37 cellular contexts compared by ENCODE assay signal in genomic region chr6:122124908-122125307, GRCh38.
"Had no signal": no experiment of that assay in that cellular context is flagged by ENCODE, and none has a peak within 500 bp of the region (broad histone marks: within the 10 kb centered on the region; RNA-seq: fewer than 3 reads in every experiment).

No MANE protein-coding gene starts in this region.

- H3K4me3 ChIP-seq: ascending aorta, cardiac muscle cell had no signal

- H3K36me3 ChIP-seq: ascending aorta, cardiac muscle cell had no signal

- H3K9me3 Mint-ChIP-seq: activated B cell treated with CpG ODN at 0.5 μM for 24 hours; activated CD4-positive, alpha-beta memory T cell treated with anti-CD3 and anti-CD28 coated beads for 36 hours; activated CD4-positive, alpha-beta T cell treated with anti-CD3 and anti-CD28 coated beads, Interleukin-2, amount 10 ng/mL, durations not matched to agents 24 days and 14 days; activated naive CD4-positive, alpha-beta T cell treated with anti-CD3 and anti-CD28 coated beads, Interleukin-2, amount 10 ng/mL, durations not matched to agents 7 days and 5 days; activated naive CD4-positive, alpha-beta T cell treated with anti-CD3 and anti-CD28 coated beads, Interleukin-2, amount 50 U/mL, for 24 hours; activated naive CD8-positive, alpha-beta T cell treated with anti-CD3 and anti-CD28 coated beads, Interleukin-2, amount 10 ng/mL, durations not matched to agents 7 days and 5 days; activated T-cell treated with anti-CD3 and anti-CD28 coated beads, Interleukin-2, amount 50 U/mL, for 24 hours; activated T-helper 2 cell treated with anti-CD3 and anti-CD28 coated beads, Interferon-gamma antibody, Interleukin-2, Interleukin-4, amounts not matched to agents 10 μg/mL and 5 μg/mL and 100 μg/mL, durations not matched to agents 14 hours and 24 hours and 36 hours; brain; T-helper 1 cell treated with Interleukin-12 subunit alpha and Interleukin-12 subunit beta and Interleukin-4 antibody, amounts not matched to agents 30 μg/mL and 1 μg/mL, for 36 hours; T-helper 2 cell treated with Interferon-gamma antibody and Interleukin-4, amounts not matched to agents 5 μg/mL and 100 μg/mL, for 36 hours had no signal

- H3K9me3 ChIP-seq: ascending aorta had no signal

- H3K27me3 ChIP-seq: ascending aorta, cardiac muscle cell had no signal

- H3K4me1 Mint-ChIP-seq: activated B cell treated with CpG ODN at 0.5 μM for 24 hours; activated CD4-positive, alpha-beta T cell treated with anti-CD3 and anti-CD28 coated beads, Interleukin-2, amount 10 ng/mL, durations not matched to agents 24 days and 14 days; activated naive CD8-positive, alpha-beta T cell treated with anti-CD3 and anti-CD28 coated beads, Interleukin-2, amount 10 ng/mL, durations not matched to agents 7 days and 5 days; activated naive CD8-positive, alpha-beta T cell treated with anti-CD3 and anti-CD28 coated beads, Interleukin-2, amount 50 U/mL, for 24 hours; central memory CD8-positive, alpha-beta T cell had no signal

- H3K4me3 Mint-ChIP-seq: activated B cell treated with CpG ODN at 0.5 μM for 24 hours; activated CD4-positive, alpha-beta memory T cell treated with anti-CD3 and anti-CD28 coated beads for 36 hours; activated CD4-positive, alpha-beta T cell treated with anti-CD3 and anti-CD28 coated beads, Interleukin-2, amount 10 ng/mL, durations not matched to agents 24 days and 14 days; activated CD8-positive, alpha-beta memory T cell treated with anti-CD3 and anti-CD28 coated beads, Interleukin-2, amount 10 ng/mL, durations not matched to agents 7 days and 5 days; activated CD8-positive, alpha-beta T cell treated with anti-CD3 and anti-CD28 coated beads, Interleukin-2, amount 10 ng/mL, durations not matched to agents 7 days and 5 days; activated naive CD4-positive, alpha-beta T cell treated with anti-CD3 and anti-CD28 coated beads, Interleukin-2, amount 10 ng/mL, durations not matched to agents 7 days and 5 days; activated naive CD4-positive, alpha-beta T cell treated with anti-CD3 and anti-CD28 coated beads, Interleukin-2, amount 50 U/mL, for 24 hours; activated naive CD8-positive, alpha-beta T cell; activated naive CD8-positive, alpha-beta T cell treated with anti-CD3 and anti-CD28 coated beads, Interleukin-2, amount 10 ng/mL, durations not matched to agents 7 days and 5 days; activated naive CD8-positive, alpha-beta T cell treated with anti-CD3 and anti-CD28 coated beads, Interleukin-2, amount 50 U/mL, for 24 hours; activated T-cell treated with anti-CD3 and anti-CD28 coated beads, Interleukin-2, amount 50 U/mL, for 24 hours; brain; central memory CD8-positive, alpha-beta T cell; T-helper 1 cell treated with Interleukin-12 subunit alpha and Interleukin-12 subunit beta and Interleukin-4 antibody, amounts not matched to agents 30 μg/mL and 1 μg/mL, for 36 hours; T-helper 2 cell treated with Interferon-gamma antibody and Interleukin-4, amounts not matched to agents 5 μg/mL and 100 μg/mL, for 36 hours had no signal

- H3K27me3 Mint-ChIP-seq: activated B cell treated with CpG ODN at 0.5 μM for 24 hours; activated CD4-positive, alpha-beta memory T cell treated with anti-CD3 and anti-CD28 coated beads for 36 hours; activated CD4-positive, alpha-beta T cell treated with anti-CD3 and anti-CD28 coated beads, Interleukin-2, amount 10 ng/mL, durations not matched to agents 24 days and 14 days; activated CD8-positive, alpha-beta memory T cell treated with anti-CD3 and anti-CD28 coated beads, Interleukin-2, amount 10 ng/mL, durations not matched to agents 7 days and 5 days; activated naive CD4-positive, alpha-beta T cell treated with anti-CD3 and anti-CD28 coated beads, Interleukin-2, amount 10 ng/mL, durations not matched to agents 7 days and 5 days; activated naive CD8-positive, alpha-beta T cell; activated naive CD8-positive, alpha-beta T cell treated with anti-CD3 and anti-CD28 coated beads, Interleukin-2, amount 10 ng/mL, durations not matched to agents 7 days and 5 days; activated naive CD8-positive, alpha-beta T cell treated with anti-CD3 and anti-CD28 coated beads, Interleukin-2, amount 50 U/mL, for 24 hours; activated T-cell treated with anti-CD3 and anti-CD28 coated beads, Interleukin-2, amount 50 U/mL, for 24 hours; central memory CD8-positive, alpha-beta T cell had no signal

- DNase-seq: activated B cell treated with CpG ODN at 0.5 μM for 24 hours; activated CD4-positive, alpha-beta memory T cell treated with anti-CD3 and anti-CD28 coated beads for 36 hours; activated CD4-positive, alpha-beta T cell treated with anti-CD3 and anti-CD28 coated beads for 4 hours; activated CD4-positive, alpha-beta T cell treated with anti-CD3 and anti-CD28 coated beads, Interleukin-2, amount 10 ng/mL, durations not matched to agents 24 days and 14 days; activated CD4-positive, alpha-beta T cell treated with anti-CD3 and anti-CD28 coated beads, Interleukin-2, amount 50 U/mL, for 1 hour; activated CD4-positive, alpha-beta T cell treated with anti-CD3 and anti-CD28 coated beads, Interleukin-2, amount 50 U/mL, for 4 hours; activated CD4-positive, CD25-positive, alpha-beta regulatory T cell treated with anti-CD3 and anti-CD28 coated beads, Interleukin-2, amount 50 U/mL, for 72 hours; activated CD8-positive, alpha-beta memory T cell treated with anti-CD3 and anti-CD28 coated beads for 24 hours; activated CD8-positive, alpha-beta memory T cell treated with anti-CD3 and anti-CD28 coated beads, Interleukin-2, amount 10 ng/mL, durations not matched to agents 7 days and 5 days; activated CD8-positive, alpha-beta memory T cell treated with anti-CD3 and anti-CD28 coated beads, Interleukin-2, amount 50 U/mL, for 48 hours; activated CD8-positive, alpha-beta T cell treated with anti-CD3 and anti-CD28 coated beads, Interleukin-2, amount 10 ng/mL, durations not matched to agents 7 days and 5 days; activated effector memory CD4-positive, alpha-beta T cell treated with Interleukin-2 at 50 U/mL for 16 hours; activated gamma-delta T cell; activated naive CD4-positive, alpha-beta T cell treated with anti-CD3 and anti-CD28 coated beads, Interleukin-2, amount 10 ng/mL, durations not matched to agents 7 days and 5 days; activated naive CD4-positive, alpha-beta T cell treated with Interleukin-2 at 50 U/mL for 16 hours; activated naive CD8-positive, alpha-beta T cell treated with anti-CD3 and anti-CD28 coated beads, Interleukin-2, amount 10 ng/mL, durations not matched to agents 7 days and 5 days; activated naive CD8-positive, alpha-beta T cell treated with anti-CD3 and anti-CD28 coated beads, Interleukin-2, amount 50 U/mL, for 24 hours; activated T-cell treated with anti-CD3 and anti-CD28 coated beads, Interleukin-2, amount 50 U/mL, for 24 hours; activated T-cell treated with anti-CD3 and anti-CD28 coated beads, Interleukin-2, amount 50 U/mL, for 48 hours; amygdala; anterior cingulate cortex; caudate nucleus; cerebellar nuclear complex; T-helper 2 cell; T-helper 9 cell had no signal

- H3K27ac ChIP-seq: ascending aorta, cardiac muscle cell, VCaP had no signal

- FAIRE-seq: bronchial epithelial cell, TTC549 had no signal

- H3K27ac Mint-ChIP-seq: activated B cell treated with CpG ODN at 0.5 μM for 24 hours; activated CD4-positive, alpha-beta memory T cell treated with anti-CD3 and anti-CD28 coated beads for 36 hours; activated CD4-positive, alpha-beta T cell treated with anti-CD3 and anti-CD28 coated beads, Interleukin-2, amount 10 ng/mL, durations not matched to agents 24 days and 14 days; activated CD8-positive, alpha-beta memory T cell treated with anti-CD3 and anti-CD28 coated beads, Interleukin-2, amount 10 ng/mL, durations not matched to agents 7 days and 5 days; activated CD8-positive, alpha-beta T cell treated with anti-CD3 and anti-CD28 coated beads, Interleukin-2, amount 10 ng/mL, durations not matched to agents 7 days and 5 days; activated naive CD4-positive, alpha-beta T cell treated with anti-CD3 and anti-CD28 coated beads, Interleukin-2, amount 10 ng/mL, durations not matched to agents 7 days and 5 days; activated naive CD4-positive, alpha-beta T cell treated with anti-CD3 and anti-CD28 coated beads, Interleukin-2, amount 50 U/mL, for 24 hours; activated naive CD8-positive, alpha-beta T cell; activated naive CD8-positive, alpha-beta T cell treated with anti-CD3 and anti-CD28 coated beads, Interleukin-2, amount 10 ng/mL, durations not matched to agents 7 days and 5 days; activated naive CD8-positive, alpha-beta T cell treated with anti-CD3 and anti-CD28 coated beads, Interleukin-2, amount 50 U/mL, for 24 hours; activated T-cell treated with anti-CD3 and anti-CD28 coated beads, Interleukin-2, amount 50 U/mL, for 24 hours; activated T-helper 2 cell treated with anti-CD3 and anti-CD28 coated beads, Interferon-gamma antibody, Interleukin-2, Interleukin-4, amounts not matched to agents 10 μg/mL and 5 μg/mL and 100 μg/mL, durations not matched to agents 14 hours and 24 hours and 36 hours; brain; T-helper 1 cell treated with Interleukin-12 subunit alpha and Interleukin-12 subunit beta and Interleukin-4 antibody, amounts not matched to agents 30 μg/mL and 1 μg/mL, for 36 hours; T-helper 2 cell treated with Interferon-gamma antibody and Interleukin-4, amounts not matched to agents 5 μg/mL and 100 μg/mL, for 36 hours had no signal

- H3K36me3 Mint-ChIP-seq: activated CD4-positive, alpha-beta memory T cell treated with anti-CD3 and anti-CD28 coated beads for 36 hours; activated CD8-positive, alpha-beta memory T cell treated with anti-CD3 and anti-CD28 coated beads, Interleukin-2, amount 10 ng/mL, durations not matched to agents 7 days and 5 days; activated naive CD4-positive, alpha-beta T cell treated with anti-CD3 and anti-CD28 coated beads, Interleukin-2, amount 10 ng/mL, durations not matched to agents 7 days and 5 days; activated naive CD4-positive, alpha-beta T cell treated with anti-CD3 and anti-CD28 coated beads, Interleukin-2, amount 50 U/mL, for 24 hours; activated naive CD8-positive, alpha-beta T cell; activated naive CD8-positive, alpha-beta T cell treated with anti-CD3 and anti-CD28 coated beads, Interleukin-2, amount 10 ng/mL, durations not matched to agents 7 days and 5 days; brain had no signal

- ATAC-seq: activated CD8-positive, alpha-beta memory T cell treated with anti-CD3 and anti-CD28 coated beads, Interleukin-2, amount 10 ng/mL, durations not matched to agents 7 days and 5 days; activated CD8-positive, alpha-beta T cell treated with anti-CD3 and anti-CD28 coated beads, Interleukin-2, amount 10 ng/mL, durations not matched to agents 7 days and 5 days; activated naive CD8-positive, alpha-beta T cell treated with anti-CD3 and anti-CD28 coated beads, Interleukin-2, amount 50 U/mL, for 24 hours had no signal
